14 cellular contexts compared by ENCODE assay signal in the genomic region with DNA sequence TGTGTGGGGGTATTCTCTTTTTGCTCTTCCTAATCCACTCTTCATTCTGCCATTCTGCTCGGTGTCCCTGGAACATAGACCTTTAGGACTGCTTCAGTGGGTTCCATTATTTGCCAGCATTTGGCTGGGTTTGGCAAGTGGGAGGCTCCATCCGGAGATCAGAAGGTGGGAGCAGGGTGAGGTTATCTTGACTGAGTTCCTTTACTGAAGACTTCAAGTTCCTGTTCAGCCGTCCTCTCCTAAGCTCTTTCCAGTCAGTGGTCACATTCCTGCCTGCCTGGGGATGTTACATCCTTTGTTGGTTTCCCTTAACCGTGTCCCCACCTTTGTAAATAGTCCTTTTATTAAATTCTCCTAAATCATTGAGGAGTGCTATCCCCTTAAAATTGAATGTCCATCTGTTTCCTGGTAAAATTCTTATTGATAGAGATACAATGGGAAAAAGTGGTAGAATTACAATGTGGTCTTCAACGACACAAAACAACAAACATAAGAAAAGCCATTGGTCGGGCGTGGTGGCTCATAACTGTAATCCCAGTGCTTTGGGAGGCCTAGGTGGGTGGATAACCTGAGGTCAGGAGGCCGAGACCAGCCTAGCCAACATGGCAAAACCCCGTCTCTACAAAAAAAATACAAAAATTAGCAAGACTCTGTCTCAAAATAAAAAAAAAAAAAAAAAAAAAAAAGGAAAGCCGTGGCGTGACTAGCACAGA. TPM values are rescaled to one million over a fixed set of nuclear protein-coding genes. Genes with fewer than 3 reads are reported as not detected.
DNase-seq lines count a peak whose midpoint lies in the region; ATAC-seq and TF ChIP-seq lines count a peak whose summit lies in the region.
"Had no signal": no experiment of that assay in that cellular context is flagged by ENCODE, and none has a peak within 500 bp of the region (broad histone marks: within the 10 kb centered on the region; RNA-seq: fewer than 3 reads in every experiment).

No MANE protein-coding gene starts in this region.

- no peak for TF ChIP-seq CTCF in activated CD8-positive, alpha-beta T cell treated with anti-CD3 and anti-CD28 coated beads for 36 hours (IDR thresholded peaks at IDR 0.05)
- TF ChIP-seq CTCF in foreskin keratinocyte (conservative IDR thresholded peaks at IDR 0.05): no peak

- peak overlapping the region; percentile 18 for H3K27ac ChIP-seq in foreskin keratinocyte
- H3K27ac ChIP-seq: body of pancreas, prostate gland had no signal

- no peaks in the 10 kb centered on the region for H3K4me1 ChIP-seq in foreskin keratinocyte
- H3K4me1 ChIP-seq: prostate gland had no signal

- H3K4me1 Mint-ChIP-seq in activated CD8-positive, alpha-beta T cell treated with anti-CD3 and anti-CD28 coated beads for 36 hours (ENCODE audit: low read depth): peaks cover 43% of the 10 kb centered on the region

- H3K9me3 Mint-ChIP-seq in activated CD8-positive, alpha-beta T cell treated with anti-CD3 and anti-CD28 coated beads for 36 hours: no peaks in the 10 kb centered on the region
- H3K9me3 Mint-ChIP-seq: stimulated activated memory B cell treated with anti-CD40 and anti-IgM and Interleukin-4, amounts not matched to agents 10 μg/mL and 1 μg/mL and 100 μg/mL, for 72 hours had no signal

- H3K27me3 ChIP-seq in foreskin keratinocyte: no peaks in the 10 kb centered on the region
- H3K27me3 ChIP-seq: body of pancreas had no signal

- no peaks in the 10 kb centered on the region for H3K27me3 Mint-ChIP-seq in activated CD8-positive, alpha-beta T cell treated with anti-CD3 and anti-CD28 coated beads for 36 hours
- H3K27me3 Mint-ChIP-seq: stimulated activated memory B cell treated with anti-CD40 and anti-IgM and Interleukin-4, amounts not matched to agents 10 μg/mL and 1 μg/mL and 100 μg/mL, for 72 hours had no signal

- CTCF ChIA-PET in activated CD8-positive, alpha-beta T cell treated with anti-CD3 and anti-CD28 coated beads for 36 hours (lab: Charles Lee): interaction anchor here (0.8 to 4.7 kb wide), 6 partner anchors 11 to 198 kb away, joined by 3 to 54 read pairs (median 4); a partner anchor contains a TSS

- POLR2A ChIA-PET in activated CD8-positive, alpha-beta T cell treated with anti-CD3 and anti-CD28 coated beads for 36 hours (lab: Charles Lee): interaction anchor here (0.9 to 2.4 kb wide), 13 partner anchors 9 to 204 kb away, joined by 3 to 10 read pairs (median 5); a partner anchor contains a TSS

- peak; percentile 21 to 22 for DNase-seq in stimulated activated CD4-positive, alpha-beta T cell treated with anti-CD3 and anti-CD28 coated beads, Interleukin-2, amount 100 ng/mL, for 48 hours
- DNase-seq in stimulated activated CD4-positive, alpha-beta T cell treated with anti-CD3 and anti-CD28 coated beads, Interleukin-4, amount 100 ng/mL, for 24 hours: no peak
- no peak for DNase-seq in activated CD8-positive, alpha-beta T cell treated with anti-CD3 and anti-CD28 coated beads for 36 hours
- DNase-seq in foreskin keratinocyte (no peak), NCI-H2227 treated with DMSO at 0.1 percent for 48 hours (lab: John Stamatoyannopoulos, UW) (no peak), NCI-H1092 treated with DMSO at 0.1 percent for 48 hours (lab: John Stamatoyannopoulos, UW) (no peak)
- DNase-seq: body of pancreas, midbrain, NCI-H1436 treated with DMSO at 0.1 percent for 48 hours, RPMI8226 had no signal

- ATAC-seq in activated CD8-positive, alpha-beta T cell treated with anti-CD3 and anti-CD28 coated beads for 36 hours: no peak
- no peak for ATAC-seq in foreskin keratinocyte
- ATAC-seq in HG03039 (IDR thresholded peaks at IDR 0.05; ENCODE audit: unreplicated experiment): no peak
- ATAC-seq in HG02798 (IDR thresholded peaks at IDR 0.05; ENCODE audit: poor library complexity, unreplicated experiment): no peak
- ATAC-seq: body of pancreas; stimulated activated memory B cell treated with anti-CD40 and anti-IgM and Interleukin-4, amounts not matched to agents 10 μg/mL and 1 μg/mL and 100 μg/mL, for 72 hours had no signal

- no peaks in the 10 kb centered on the region for H3K36me3 Mint-ChIP-seq in activated CD8-positive, alpha-beta T cell treated with anti-CD3 and anti-CD28 coated beads for 36 hours (ENCODE audit: low read depth)
- H3K36me3 Mint-ChIP-seq: stimulated activated memory B cell treated with anti-CD40 and anti-IgM and Interleukin-4, amounts not matched to agents 10 μg/mL and 1 μg/mL and 100 μg/mL, for 72 hours had no signal

- peak overlapping the region; percentile 51 for H3K4me3 Mint-ChIP-seq in activated CD8-positive, alpha-beta T cell treated with anti-CD3 and anti-CD28 coated beads for 36 hours
- H3K4me3 Mint-ChIP-seq: stimulated activated memory B cell treated with anti-CD40 and anti-IgM and Interleukin-4, amounts not matched to agents 10 μg/mL and 1 μg/mL and 100 μg/mL, for 72 hours had no signal

- intact Hi-C loops in activated CD8-positive, alpha-beta T cell treated with anti-CD3 and anti-CD28 coated beads for 36 hours (cut with micrococcal nuclease): loop anchor here (2.0 to 5.0 kb wide), 3 partner anchors 38 to 199 kb away; no protein-coding TSS in a partner anchor

- H3K27ac Mint-ChIP-seq in activated CD8-positive, alpha-beta T cell treated with anti-CD3 and anti-CD28 coated beads for 36 hours: peak overlapping the region; percentile 97
- H3K27ac Mint-ChIP-seq: stimulated activated memory B cell treated with anti-CD40 and anti-IgM and Interleukin-4, amounts not matched to agents 10 μg/mL and 1 μg/mL and 100 μg/mL, for 72 hours had no signal

RNA-seq across cellular contexts. Expression of a gene that starts 5.0 kb away (rescaled TPM):
- 10 to 100 TPM; 17.6 to 18.3 TPM for total RNA-seq in activated CD8-positive, alpha-beta T cell treated with anti-CD3 and anti-CD28 coated beads for 36 hours
- 15.4 and 17.5 TPM in 2 replicates for total RNA-seq in foreskin keratinocyte
- polyA plus RNA-seq in foreskin keratinocyte: 13.0 and 14.4 TPM in 2 replicates

RNA-seq across cellular contexts. Expression of a gene that starts 53.6 kb away (rescaled TPM):
- total RNA-seq in activated CD8-positive, alpha-beta T cell treated with anti-CD3 and anti-CD28 coated beads for 36 hours: 100 to 1,000 TPM; 106 to 107 TPM
- 33.5 and 48.7 TPM in 2 replicates for total RNA-seq in foreskin keratinocyte
- polyA plus RNA-seq in foreskin keratinocyte: 21.3 and 28.5 TPM in 2 replicates

RNA-seq across cellular contexts. Expression of a gene that starts 58.5 kb away (rescaled TPM):
- 10 to 100 TPM; 15.5 to 19.1 TPM for total RNA-seq in activated CD8-positive, alpha-beta T cell treated with anti-CD3 and anti-CD28 coated beads for 36 hours
- 13.8 and 14.1 TPM in 2 replicates for total RNA-seq in foreskin keratinocyte
- polyA plus RNA-seq in foreskin keratinocyte: 6.3 and 6.8 TPM in 2 replicates

Comparison
In these comparisons a context has a peak if more than half of its experiments do, and no peak if none do; other contexts are left out.
1. DNase-seq: peak in stimulated activated CD4-positive, alpha-beta T cell treated with anti-CD3 and anti-CD28 coated beads, Interleukin-2, amount 100 ng/mL, for 48 hours (2 of 2); none in stimulated activated CD4-positive, alpha-beta T cell treated with anti-CD3 and anti-CD28 coated beads, Interleukin-4, amount 100 ng/mL, for 24 hours (single experiment), activated CD8-positive, alpha-beta T cell treated with anti-CD3 and anti-CD28 coated beads for 36 hours (single experiment), foreskin keratinocyte (0 of 2), NCI-H2227 treated with DMSO at 0.1 percent for 48 hours (single experiment) and NCI-H1092 treated with DMSO at 0.1 percent for 48 hours (single experiment).